In genomic region chr1:96772972-96773371, GRCh38 we compare ENCODE assay signal across 23 cellular contexts.
"Had no signal": no experiment of that assay in that cellular context is flagged by ENCODE, and none has a peak within 500 bp of the region (broad histone marks: within the 10 kb centered on the region; RNA-seq: fewer than 3 reads in every experiment).

No MANE protein-coding gene starts in this region.

- DNase-seq: activated CD4-positive, alpha-beta T cell treated with anti-CD3 and anti-CD28 coated beads for 4 hours; activated CD4-positive, alpha-beta T cell treated with anti-CD3 and anti-CD28 coated beads, Interleukin-2, amount 50 U/mL, for 4 hours; activated CD8-positive, alpha-beta memory T cell treated with anti-CD3 and anti-CD28 coated beads, Interleukin-2, amount 50 U/mL, for 48 hours; activated CD8-positive, alpha-beta T cell treated with anti-CD3 and anti-CD28 coated beads, Interleukin-2, amount 10 ng/mL, durations not matched to agents 7 days and 5 days; activated effector memory CD4-positive, alpha-beta T cell treated with Interleukin-2 at 50 U/mL for 16 hours; activated naive CD4-positive, alpha-beta T cell; activated T-cell treated with anti-CD3 and anti-CD28 coated beads, Interleukin-2, amount 50 U/mL, for 1 hour; body of pancreas; central memory CD4-positive, alpha-beta T cell; KG1; NCI-H1092; NCI-H1417; NCI-H1930; NCI-H345; NCI-H510A; NCI-H526 treated with DMSO at 0.1 percent for 48 hours; PC-9; SHP77 treated with DMSO at 0.1 percent for 48 hours; T-helper 2 cell; T1000 had no signal

- H3K27ac Mint-ChIP-seq: activated CD8-positive, alpha-beta T cell treated with anti-CD3 and anti-CD28 coated beads, Interleukin-2, amount 10 ng/mL, durations not matched to agents 7 days and 5 days; activated naive CD4-positive, alpha-beta T cell treated with anti-CD3 and anti-CD28 coated beads, Interleukin-2, amount 50 U/mL, for 24 hours; activated T-helper 1 cell treated with anti-CD3 and anti-CD28 coated beads, Interleukin-12 subunit alpha, Interleukin-12 subunit beta, Interleukin-2, Interleukin-4 antibody, amounts not matched to agents 30 ng/mL and 10 ng/mL and 1 ng/mL, durations not matched to agents 14 hours and 24 hours and 36 hours had no signal

- H3K9me3 ChIP-seq: ascending aorta, body of pancreas had no signal

- H3K4me1 ChIP-seq: ascending aorta, body of pancreas had no signal

- H3K27ac ChIP-seq: ascending aorta, body of pancreas, PC-9 had no signal

- H3K4me3 Mint-ChIP-seq: activated CD8-positive, alpha-beta T cell treated with anti-CD3 and anti-CD28 coated beads, Interleukin-2, amount 10 ng/mL, durations not matched to agents 7 days and 5 days; activated naive CD4-positive, alpha-beta T cell treated with anti-CD3 and anti-CD28 coated beads, Interleukin-2, amount 50 U/mL, for 24 hours; activated T-helper 1 cell treated with anti-CD3 and anti-CD28 coated beads, Interleukin-12 subunit alpha, Interleukin-12 subunit beta, Interleukin-2, Interleukin-4 antibody, amounts not matched to agents 30 ng/mL and 10 ng/mL and 1 ng/mL, durations not matched to agents 14 hours and 24 hours and 36 hours had no signal

- H3K4me2 ChIP-seq: PC-9 had no signal

- H3K27me3 ChIP-seq: ascending aorta, body of pancreas had no signal

- ATAC-seq: activated CD8-positive, alpha-beta T cell treated with anti-CD3 and anti-CD28 coated beads, Interleukin-2, amount 10 ng/mL, durations not matched to agents 7 days and 5 days; body of pancreas had no signal

- H3K27me3 Mint-ChIP-seq: activated naive CD4-positive, alpha-beta T cell treated with anti-CD3 and anti-CD28 coated beads, Interleukin-2, amount 50 U/mL, for 24 hours had no signal

- H3K4me3 ChIP-seq: ascending aorta, body of pancreas, PC-9 had no signal
